ENCODE assay signal across 16 cellular contexts in the genomic region with DNA sequence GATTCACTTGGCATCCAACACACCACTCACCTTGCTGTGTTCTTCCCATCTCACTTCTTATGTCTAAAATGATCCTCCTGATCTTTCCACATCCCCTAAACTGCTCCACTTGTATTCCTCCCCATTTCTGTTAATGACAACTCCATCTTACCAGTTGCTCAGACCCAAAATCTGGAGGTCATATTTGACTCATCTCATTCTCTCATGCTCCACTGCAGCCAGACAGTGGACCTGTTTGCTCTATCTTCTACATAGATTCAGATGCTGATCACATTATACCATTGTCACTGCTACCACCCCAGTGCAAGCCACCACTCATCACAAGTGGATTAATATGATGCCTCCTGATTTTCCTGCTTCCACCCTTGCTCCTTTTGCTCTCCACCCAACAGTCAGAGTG. TPM values are rescaled to one million over a fixed set of nuclear protein-coding genes. Genes with fewer than 3 reads are reported as not detected.
DNase-seq lines count a peak whose midpoint lies in the region; ATAC-seq lines count a peak whose summit lies in the region.
"Had no signal": no experiment of that assay in that cellular context is flagged by ENCODE, and none has a peak within 500 bp of the region (broad histone marks: within the 10 kb centered on the region; RNA-seq: fewer than 3 reads in every experiment).

No MANE protein-coding gene starts in this region.

- no peak for DNase-seq in caudate nucleus (lab: John Stamatoyannopoulos, UW)
- DNase-seq in mesendoderm, result no peak
- no peak for DNase-seq in NCI-H2029 treated with DMSO at 0.1 percent for 48 hours (lab: John Stamatoyannopoulos, UW)
- no peak for DNase-seq in stimulated activated CD4-positive, alpha-beta T cell treated with anti-CD3 and anti-CD28 coated beads, Interleukin-4, amount 100 ng/mL, for 4 hours
- DNase-seq: activated CD4-positive, alpha-beta memory T cell treated with anti-CD3 and anti-CD28 coated beads for 36 hours; colonic mucosa; GDM1; GM23248; NCI-H2081; NK-92 treated with Interleukin-12 subunit alpha and Interleukin-12 subunit beta, amount 100 ng/mL, for 24 hours; T-helper 1 cell; uterus had no signal

- no peak overlapping the region for H3K56ac ChIP-seq in mesendoderm (ENCODE audit: low read length)

- H3K79me1 ChIP-seq in mesendoderm (ENCODE audit: low read length), result no peaks in the 10 kb centered on the region

- no peak overlapping the region for H2BK5ac ChIP-seq in mesendoderm (ENCODE audit: low read length)

- no peak overlapping the region for H3K23ac ChIP-seq in mesendoderm (ENCODE audit: low read length)

- H4K8ac ChIP-seq in mesendoderm (ENCODE audit: low read depth, low read length), result no peak overlapping the region

- peaks cover 4% of the 10 kb centered on the region for H3K4me1 ChIP-seq in mesendoderm (ENCODE audit: control insufficient read depth, low read depth, low read length)
- H3K4me1 ChIP-seq: colonic mucosa, uterus had no signal

- no peaks in the 10 kb centered on the region for H3K79me2 ChIP-seq in mesendoderm (ENCODE audit: control insufficient read depth, insufficient read depth, low read length)

- H3K27me3 ChIP-seq in mesendoderm (ENCODE audit: insufficient read depth, low read length, poor library complexity), result no peaks in the 10 kb centered on the region
- H3K27me3 ChIP-seq: colonic mucosa, uterus had no signal

- no peak overlapping the region for H2BK120ac ChIP-seq in mesendoderm (ENCODE audit: low read depth, low read length)

- no peak overlapping the region for H3K9ac ChIP-seq in mesendoderm (ENCODE audit: low read length)
- H3K9ac ChIP-seq: GM23248 had no signal

- H3K4ac ChIP-seq in mesendoderm (ENCODE audit: low read depth, low read length), result no peak overlapping the region

- H2AK5ac ChIP-seq in mesendoderm (ENCODE audit: low read length), result no peak overlapping the region

- no peak overlapping the region for H4K5ac ChIP-seq in mesendoderm (ENCODE audit: low read length)

- no peak overlapping the region for H2BK15ac ChIP-seq in mesendoderm (replicated peaks; ENCODE audit: low read depth)

- no peaks in the 10 kb centered on the region for H3K36me3 ChIP-seq in mesendoderm (ENCODE audit: control insufficient read depth, insufficient read depth, low read length)
- H3K36me3 ChIP-seq: colonic mucosa, uterus had no signal

- no peak overlapping the region for H3K4me2 ChIP-seq in mesendoderm (ENCODE audit: low read length)

- H3K27ac ChIP-seq in caudate nucleus (ENCODE audit: low read depth, low read length), result no peak overlapping the region
- H3K27ac ChIP-seq in mesendoderm (ENCODE audit: low read depth, low read length), result no peak overlapping the region
- H3K27ac ChIP-seq: colonic mucosa, GM23248, uterus had no signal

- H3K18ac ChIP-seq in mesendoderm (ENCODE audit: low read length), result no peak overlapping the region

- no peak overlapping the region for H3K4me3 ChIP-seq in mesendoderm (ENCODE audit: low read length)
- H3K4me3 ChIP-seq: colonic mucosa, GM23248, uterus had no signal

- peak; percentile 74 for ATAC-seq in GM18519 (IDR thresholded peaks at IDR 0.05; ENCODE audit: low FRiP score, unreplicated experiment)
- ATAC-seq in GM21381 (IDR thresholded peaks at IDR 0.05; ENCODE audit: unreplicated experiment), result peak; percentile 43
- ATAC-seq in HG02885 (IDR thresholded peaks at IDR 0.05; ENCODE audit: poor library complexity, unreplicated experiment), result peak; percentile 66
- ATAC-seq in HG03571 (IDR thresholded peaks at IDR 0.05; ENCODE audit: unreplicated experiment), result peak; percentile 73

RNA-seq across cellular contexts. Expression of a gene that starts 7.9 kb away (rescaled TPM):
- 2.7 TPM for polyA plus RNA-seq in mesendoderm (2013, experiment 1 of 2)
- 2.9 TPM for polyA plus RNA-seq in mesendoderm (2013, experiment 2 of 2)
